Comparison of ENCODE assay signal across 21 cellular contexts in the genomic region with DNA sequence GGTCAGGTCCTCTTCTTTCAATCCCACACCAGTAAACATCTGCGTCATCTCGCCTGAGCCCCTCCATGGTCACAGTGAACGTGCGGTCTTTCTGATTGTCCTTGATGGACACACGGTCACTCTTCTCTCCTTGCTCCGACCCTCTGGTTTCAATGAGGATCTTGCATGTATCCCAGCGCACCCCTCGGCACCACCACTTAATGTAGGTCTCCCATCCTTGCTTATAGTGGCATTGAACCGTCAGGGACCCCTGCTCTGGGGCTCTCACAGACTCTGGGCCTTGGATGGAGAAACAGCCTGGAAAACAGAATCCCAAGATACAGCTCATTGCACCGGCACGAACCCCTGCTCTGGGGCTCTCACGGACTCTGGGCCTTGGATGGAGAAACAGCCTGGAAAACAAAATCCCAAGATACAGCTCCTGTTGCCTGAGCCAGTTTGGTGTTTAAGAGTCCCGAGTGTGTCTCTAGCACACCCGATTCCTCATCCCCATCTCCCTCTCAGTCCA. TPM values are rescaled to one million over a fixed set of nuclear protein-coding genes. Genes with fewer than 3 reads are reported as not detected.
DNase-seq lines count a peak whose midpoint lies in the region; ATAC-seq and TF ChIP-seq lines count a peak whose summit lies in the region.
"Had no signal": no experiment of that assay in that cellular context is flagged by ENCODE, and none has a peak within 500 bp of the region (broad histone marks: within the 10 kb centered on the region; RNA-seq: fewer than 3 reads in every experiment).

No MANE protein-coding gene starts in this region.

- H3K36me3 Mint-ChIP-seq in chondrocyte (ENCODE audit: low read depth) (no peaks in the 10 kb centered on the region), type B pancreatic cell (no peaks in the 10 kb centered on the region)
- peaks cover 1% of the 10 kb centered on the region for H3K36me3 Mint-ChIP-seq in activated CD4-positive, alpha-beta T cell treated with anti-CD3 and anti-CD28 coated beads, Interleukin-2, amount 10 ng/mL, durations not matched to agents 24 days and 14 days (ENCODE audit: low read depth)

- peak; percentile 13 for DNase-seq in Right ventricle myocardium inferior (ENCODE audit: missing footprints)
- no peak for DNase-seq in left ventricle myocardium inferior
- peak; percentile 40 for DNase-seq in chondrocyte (ENCODE audit: low spot score)
- DNase-seq in mesenteric fat pad (ENCODE audit: low spot score): peak; percentile 60
- peak; percentile 51 for DNase-seq in type B pancreatic cell (ENCODE audit: extremely low spot score, unreplicated experiment)
- no peak for DNase-seq in activated CD4-positive, alpha-beta T cell treated with anti-CD3 and anti-CD28 coated beads, Interleukin-2, amount 10 ng/mL, durations not matched to agents 24 days and 14 days
- no peak for DNase-seq in NCI-H774 (lab: John Stamatoyannopoulos, UW)
- DNase-seq: AML-193; DMS79; GM23248; KBM-7; NCI-H1436; NCI-H2029; NCI-H2171; NCI-H446; NCI-H69; NK-92 treated with Interleukin-12 subunit alpha and Interleukin-12 subunit beta, amount 100 ng/mL, for 24 hours; OCI-M1; RPMI8226 had no signal

- H3K9me3 Mint-ChIP-seq in chondrocyte (ENCODE audit: low read depth): peaks cover 5% of the 10 kb centered on the region
- no peaks in the 10 kb centered on the region for H3K9me3 Mint-ChIP-seq in type B pancreatic cell
- peaks cover 9% of the 10 kb centered on the region for H3K9me3 Mint-ChIP-seq in activated CD4-positive, alpha-beta T cell treated with anti-CD3 and anti-CD28 coated beads, Interleukin-2, amount 10 ng/mL, durations not matched to agents 24 days and 14 days
- H3K9me3 Mint-ChIP-seq: CD4-positive, alpha-beta T cell had no signal

- no peak overlapping the region for H3K27ac ChIP-seq in left ventricle myocardium inferior (replicated peaks)
- H3K27ac ChIP-seq: GM23248 had no signal

- no peaks in the 10 kb centered on the region for H3K36me3 ChIP-seq in left ventricle myocardium inferior

- peaks cover 44% of the 10 kb centered on the region for H3K27me3 ChIP-seq in left ventricle myocardium inferior (ENCODE audit: low read depth)

- no peak overlapping the region for H3K4me3 ChIP-seq in left ventricle myocardium inferior
- H3K4me3 ChIP-seq: GM23248 had no signal

- no peak overlapping the region for H3K4me3 Mint-ChIP-seq in chondrocyte (ENCODE audit: unreplicated experiment)
- no peak overlapping the region for H3K4me3 Mint-ChIP-seq in type B pancreatic cell
- no peak overlapping the region for H3K4me3 Mint-ChIP-seq in activated CD4-positive, alpha-beta T cell treated with anti-CD3 and anti-CD28 coated beads, Interleukin-2, amount 10 ng/mL, durations not matched to agents 24 days and 14 days
- H3K4me3 Mint-ChIP-seq: CD4-positive, alpha-beta T cell had no signal

- H3K27ac Mint-ChIP-seq in chondrocyte (ENCODE audit: unreplicated experiment) (no peak overlapping the region), type B pancreatic cell (no peak overlapping the region)
- H3K27ac Mint-ChIP-seq in activated CD4-positive, alpha-beta T cell treated with anti-CD3 and anti-CD28 coated beads, Interleukin-2, amount 10 ng/mL, durations not matched to agents 24 days and 14 days: no peak overlapping the region
- H3K27ac Mint-ChIP-seq: CD4-positive, alpha-beta T cell had no signal

- H3K4me1 ChIP-seq in left ventricle myocardium inferior: no peaks in the 10 kb centered on the region

- ATAC-seq in Right ventricle myocardium inferior (no peak), GM21515 (IDR thresholded peaks at IDR 0.05; ENCODE audit: unreplicated experiment) (no peak)

- peaks cover 46% of the 10 kb centered on the region for H3K27me3 Mint-ChIP-seq in chondrocyte (ENCODE audit: low read depth)
- peaks cover 53% of the 10 kb centered on the region for H3K27me3 Mint-ChIP-seq in type B pancreatic cell
- peaks cover 10% of the 10 kb centered on the region for H3K27me3 Mint-ChIP-seq in activated CD4-positive, alpha-beta T cell treated with anti-CD3 and anti-CD28 coated beads, Interleukin-2, amount 10 ng/mL, durations not matched to agents 24 days and 14 days

- H3K9me3 ChIP-seq in left ventricle myocardium inferior (replicated peaks): peaks cover 8% of the 10 kb centered on the region

- TF ChIP-seq CTCF in left ventricle myocardium inferior (IDR thresholded peaks at IDR 0.05; ENCODE audit: borderline replicate concordance) (no peak), chondrocyte (IDR thresholded peaks at IDR 0.05) (no peak), type B pancreatic cell (conservative IDR thresholded peaks at IDR 0.05) (no peak)

- H3K4me1 Mint-ChIP-seq in chondrocyte (ENCODE audit: low read depth): no peaks in the 10 kb centered on the region
- H3K4me1 Mint-ChIP-seq in type B pancreatic cell (ENCODE audit: unreplicated experiment): no peaks in the 10 kb centered on the region
- H3K4me1 Mint-ChIP-seq in activated CD4-positive, alpha-beta T cell treated with anti-CD3 and anti-CD28 coated beads, Interleukin-2, amount 10 ng/mL, durations not matched to agents 24 days and 14 days: peaks cover 7% of the 10 kb centered on the region

- intact Hi-C loops in Right ventricle myocardium inferior (cut with DNase I): no loop called here
- intact Hi-C loops in left ventricle myocardium inferior (cut with micrococcal nuclease): no loop called here
- intact Hi-C loops in activated CD4-positive, alpha-beta T cell treated with anti-CD3 and anti-CD28 coated beads, Interleukin-2, amount 10 ng/mL, durations not matched to agents 24 days and 14 days (cut with micrococcal nuclease): no loop called here

RNA-seq across cellular contexts. Expression of a gene that starts 5.4 kb away (rescaled TPM):
- 0.19 TPM for total RNA-seq in Right ventricle myocardium inferior
- not detected for total RNA-seq in left ventricle myocardium inferior
- not detected in 3 replicates for total RNA-seq in chondrocyte
- 1.3 TPM for total RNA-seq in mesenteric fat pad
- not detected in 2 replicates for total RNA-seq in type B pancreatic cell (ENCODE audit: low replicate concordance)
- total RNA-seq in activated CD4-positive, alpha-beta T cell treated with anti-CD3 and anti-CD28 coated beads, Interleukin-2, amount 10 ng/mL, durations not matched to agents 24 days and 14 days: not detected in 2 replicates
- total RNA-seq: GM23248 had no signal

RNA-seq across cellular contexts. Expression of a gene that starts 20.1 kb away (rescaled TPM):
- 1.2 TPM for total RNA-seq in Right ventricle myocardium inferior
- total RNA-seq in left ventricle myocardium inferior: 0.71 TPM
- total RNA-seq in chondrocyte: not detected in 3 replicates
- 4.1 TPM for total RNA-seq in mesenteric fat pad
- not detected in 2 replicates for total RNA-seq in type B pancreatic cell (ENCODE audit: low replicate concordance)
- 0.17 and 0.26 TPM in 2 replicates for total RNA-seq in activated CD4-positive, alpha-beta T cell treated with anti-CD3 and anti-CD28 coated beads, Interleukin-2, amount 10 ng/mL, durations not matched to agents 24 days and 14 days

RNA-seq across cellular contexts. Expression of a gene that starts 41.5 kb away (rescaled TPM):
- total RNA-seq in Right ventricle myocardium inferior: not detected
- total RNA-seq in left ventricle myocardium inferior: not detected
- not detected in 3 replicates for total RNA-seq in chondrocyte
- not detected for total RNA-seq in mesenteric fat pad
- not detected in 2 replicates for total RNA-seq in type B pancreatic cell (ENCODE audit: low replicate concordance)
- not detected in 2 replicates for total RNA-seq in activated CD4-positive, alpha-beta T cell treated with anti-CD3 and anti-CD28 coated beads, Interleukin-2, amount 10 ng/mL, durations not matched to agents 24 days and 14 days
- total RNA-seq: CD4-positive, alpha-beta T cell; GM23248 had no signal

RNA-seq across cellular contexts. Expression of a gene that starts 59.4 kb away (rescaled TPM):
- total RNA-seq in Right ventricle myocardium inferior (2.4 TPM), left ventricle myocardium inferior (1.2 TPM), chondrocyte (not detected in 3 replicates), mesenteric fat pad (19.0 TPM), type B pancreatic cell (ENCODE audit: low replicate concordance) (0.43 TPM in 1 of 2 replicates, not detected in the other)
- 14.9 and 15.3 TPM in 2 replicates for total RNA-seq in activated CD4-positive, alpha-beta T cell treated with anti-CD3 and anti-CD28 coated beads, Interleukin-2, amount 10 ng/mL, durations not matched to agents 24 days and 14 days
- total RNA-seq: GM23248 had no signal

Comparison
In these comparisons a context has a peak if more than half of its experiments do, and no peak if none do; other contexts are left out.
1. DNase-seq: peak in Right ventricle myocardium inferior (single experiment), chondrocyte (single experiment), mesenteric fat pad (single experiment) and type B pancreatic cell (single experiment); none in left ventricle myocardium inferior (single experiment), activated CD4-positive, alpha-beta T cell treated with anti-CD3 and anti-CD28 coated beads, Interleukin-2, amount 10 ng/mL, durations not matched to agents 24 days and 14 days (single experiment) and NCI-H774 (single experiment).